ENCODE assay signal across 19 cellular contexts in the genomic region with DNA sequence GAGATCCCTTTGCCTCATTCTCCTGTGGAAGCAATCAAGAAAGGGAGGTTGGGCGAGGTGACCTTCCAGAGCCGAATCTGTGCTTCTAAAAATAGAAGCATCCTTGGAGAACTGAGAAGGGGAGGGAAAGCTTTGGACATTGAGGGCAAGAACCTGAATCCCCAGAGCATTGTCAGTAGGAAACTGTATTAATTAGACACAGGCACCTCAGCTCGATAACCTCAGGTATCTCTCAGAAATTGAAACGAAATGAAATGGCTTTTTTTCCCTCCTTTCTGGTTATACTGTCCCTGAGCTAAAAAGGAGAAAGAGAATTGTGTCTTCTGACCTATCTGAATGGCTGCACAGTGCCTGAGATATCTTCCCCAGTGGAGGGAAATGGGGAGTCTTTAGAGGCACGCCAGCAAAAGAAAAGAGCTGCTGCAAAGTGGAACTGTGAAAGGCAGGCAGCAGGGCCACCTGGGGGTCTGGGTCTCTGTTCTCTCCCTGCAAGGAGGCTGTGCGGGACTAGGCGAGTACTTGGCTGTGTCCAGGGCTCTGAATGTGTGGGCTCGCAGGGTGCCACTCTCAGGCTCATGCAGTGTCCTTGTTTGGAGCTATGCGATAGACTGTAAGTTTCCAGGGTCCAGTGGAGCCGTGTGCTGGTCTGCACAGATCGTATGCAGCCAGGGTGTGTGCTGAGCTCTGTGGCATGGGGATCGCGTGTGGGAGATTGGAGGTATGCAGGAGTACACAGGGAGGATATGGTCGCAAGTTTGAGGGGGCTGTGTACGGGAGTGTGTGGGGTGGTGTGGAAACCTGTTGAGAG.
DNase-seq lines count a peak whose midpoint lies in the region; ATAC-seq and TF ChIP-seq lines count a peak whose summit lies in the region.
"Had no signal": no experiment of that assay in that cellular context is flagged by ENCODE, and none has a peak within 500 bp of the region (broad histone marks: within the 10 kb centered on the region; RNA-seq: fewer than 3 reads in every experiment).

No MANE protein-coding gene starts in this region.

- H3K27ac ChIP-seq in PC-3 (ENCODE audit: low read length) (peak overlapping the region; percentile 57), neuronal stem cell (replicated peaks; ENCODE audit: low read length) (no peak overlapping the region)

- H3K4ac ChIP-seq in neuronal stem cell (ENCODE audit: low read length), result no peak overlapping the region

- H3K27me3 ChIP-seq in PC-3 (ENCODE audit: low read length) (no peaks in the 10 kb centered on the region), neuronal stem cell (ENCODE audit: control insufficient read depth in 3 of 3, insufficient read depth in 3 of 3, low read depth in 1 of 3, low read length in 3 of 3) (no peaks in the 10 kb centered on the region)
- H3K27me3 ChIP-seq: BE2C had no signal

- H2BK15ac ChIP-seq in neuronal stem cell (ENCODE audit: low read length), result no peak overlapping the region

- H2BK120ac ChIP-seq in neuronal stem cell (ENCODE audit: low read depth, low read length), result no peak overlapping the region

- DNase-seq in G401 (ENCODE audit: low spot score) (peak; percentile 64), PC-3 (no peak), cerebellum (ENCODE audit: low spot score) (peak; percentile 55), neuronal stem cell (ENCODE audit: low spot score) (no peak), EL (no peak), hippocampal formation (lab: John Stamatoyannopoulos, UW) (no peak), cerebellar nuclear complex (lab: John Stamatoyannopoulos, UW) (no peak)
- DNase-seq in activated CD4-positive, alpha-beta T cell treated with anti-CD3 and anti-CD28 coated beads, Interleukin-2, amount 50 U/mL, for 4 hours, result no peak
- DNase-seq: BE2C, NCI-H1092, NCI-H1436 treated with DMSO at 0.1 percent for 48 hours, NCI-H1930, NCI-H226, NCI-H526, OCI-M1, RPMI8226, SIG-M5, SK-N-SH had no signal

- H3K9ac ChIP-seq in PC-3 (ENCODE audit: low read length), result no peak overlapping the region
- H3K9ac ChIP-seq in neuronal stem cell (ENCODE audit: low read depth, low read length, poor library complexity), result no peak overlapping the region
- H3K9ac ChIP-seq: SK-N-SH had no signal

- no peak for TF ChIP-seq CTCF in PC-3 (conservative IDR thresholded peaks at IDR 0.05; ENCODE audit: low read depth, low read length)

- H3K4me3 ChIP-seq in PC-3 (ENCODE audit: low read length), result peak overlapping the region; percentile 33; the same call in 1 of the 2 replicates
- no peak overlapping the region for H3K4me3 ChIP-seq in neuronal stem cell (ENCODE audit: low read length in 2 of 2)
- H3K4me3 ChIP-seq: K562 had no signal

- H2BK12ac ChIP-seq in neuronal stem cell (ENCODE audit: low read length), result no peak overlapping the region

- H2AK5ac ChIP-seq in neuronal stem cell (ENCODE audit: low read depth, low read length), result no peak overlapping the region

- H2BK5ac ChIP-seq in neuronal stem cell (ENCODE audit: low read length), result peak overlapping the region; percentile 77

- H4K20me1 ChIP-seq in PC-3 (ENCODE audit: low read length), result no peaks in the 10 kb centered on the region

- BruUV-seq in PC-3 (replicated peaks; lab: Mats Ljungman, UMichigan), result TSS peak; percentile 17

- intact Hi-C loops in PC-3 (cut with micrococcal nuclease), result loop anchor here (1.0 to 2.0 kb wide), 2 partner anchors 28 to 169 kb away; no protein-coding TSS in a partner anchor

- POLR2A ChIA-PET in PC-3 (lab: Charles Lee; ENCODE audit: unreplicated experiment), result interaction anchor here (0.6 kb wide), 1 partner anchor 1267 kb away, joined by 3 read pairs; no protein-coding TSS in a partner anchor

- no peaks in the 10 kb centered on the region for H3K9me2 ChIP-seq in PC-3 (replicated peaks; ENCODE audit: low read length)
- H3K9me2 ChIP-seq: SK-N-SH had no signal

- H3F3A ChIP-seq in PC-3 (ENCODE audit: low read length, unreplicated experiment), result no peaks in the 10 kb centered on the region

- CTCF ChIA-PET in PC-3 (lab: Charles Lee), result no interaction called here

- WGBS in neuronal stem cell (ENCODE audit: extremely low coverage in 2 of 2, insufficient read length in 2 of 2, insufficient replicate concordance in 1 of 2), 2 donors, result no CpG with 5 or more reads among the region's 15 CpGs

- no peak overlapping the region for H4K8ac ChIP-seq in neuronal stem cell (ENCODE audit: low read depth, low read length)

- H3K79me2 ChIP-seq in PC-3 (ENCODE audit: low read length), result no peaks in the 10 kb centered on the region

- H3K23ac ChIP-seq in neuronal stem cell (ENCODE audit: low read depth, low read length, poor library complexity), result peak overlapping the region; percentile 10

- H3K18ac ChIP-seq in neuronal stem cell (ENCODE audit: low read length), result peak overlapping the region; percentile 67

- no peak for ATAC-seq in PC-3
- ATAC-seq: K562 had no signal

- H4K91ac ChIP-seq in neuronal stem cell (ENCODE audit: low read depth, low read length, poor library complexity), result no peak overlapping the region

- H3K4me1 ChIP-seq in PC-3 (ENCODE audit: insufficient read depth, low read length) (peaks cover 45% of the 10 kb centered on the region), neuronal stem cell (ENCODE audit: control insufficient read depth in 2 of 2, insufficient read depth in 1 of 2, low read depth in 1 of 2, low read length in 2 of 2) (peaks cover 0 to 16% of the 10 kb centered on the region in 2 donors)

- H3K79me1 ChIP-seq in neuronal stem cell (ENCODE audit: low read depth, low read length), result no peaks in the 10 kb centered on the region

- H3K9me3 ChIP-seq in PC-3 (ENCODE audit: low read length), result no peaks in the 10 kb centered on the region
- H3K9me3 ChIP-seq in neuronal stem cell (replicated peaks in 1 of 2; ENCODE audit: control insufficient read depth in 2 of 2, insufficient read depth in 1 of 2, low read depth in 1 of 2, low read length in 2 of 2), result no peaks in the 10 kb centered on the region
- H3K9me3 ChIP-seq: BE2C, SK-N-SH had no signal

- H3K36me3 ChIP-seq in PC-3 (ENCODE audit: low read depth, low read length), result no peaks in the 10 kb centered on the region
- no peaks in the 10 kb centered on the region for H3K36me3 ChIP-seq in neuronal stem cell (replicated peaks in 1 of 2; ENCODE audit: control insufficient read depth in 2 of 2, insufficient read depth in 2 of 2, low read length in 2 of 2)
- H3K36me3 ChIP-seq: BE2C had no signal

- no peak overlapping the region for H2AFZ ChIP-seq in PC-3 (ENCODE audit: low read length)
- H2AFZ ChIP-seq in neuronal stem cell (ENCODE audit: low read length), result no peak overlapping the region

- in situ Hi-C loops in G401 (cut with HindIII; ENCODE audit: low sequenced_read_pairs), result no loop called here

- H3K14ac ChIP-seq in neuronal stem cell (ENCODE audit: low read length), result no peak overlapping the region

- H3K4me2 ChIP-seq in PC-3 (ENCODE audit: low read length) (peak overlapping the region; percentile 52), neuronal stem cell (ENCODE audit: insufficient read depth, low read length, poor library complexity, severe bottlenecking) (no peak overlapping the region)
- H3K4me2 ChIP-seq: SK-N-SH had no signal

Comparison
In these comparisons a context has a peak if more than half of its experiments do, and no peak if none do; other contexts are left out.
1. DNase-seq: peak in G401 (single experiment) and cerebellum (single experiment); none in PC-3 (single experiment), neuronal stem cell (single experiment), activated CD4-positive, alpha-beta T cell treated with anti-CD3 and anti-CD28 coated beads, Interleukin-2, amount 50 U/mL, for 4 hours (0 of 2), EL (single experiment), hippocampal formation (0 of 2) and cerebellar nuclear complex (0 of 2).